ENCODE assay signal across 8 cellular contexts in the genomic region with DNA sequence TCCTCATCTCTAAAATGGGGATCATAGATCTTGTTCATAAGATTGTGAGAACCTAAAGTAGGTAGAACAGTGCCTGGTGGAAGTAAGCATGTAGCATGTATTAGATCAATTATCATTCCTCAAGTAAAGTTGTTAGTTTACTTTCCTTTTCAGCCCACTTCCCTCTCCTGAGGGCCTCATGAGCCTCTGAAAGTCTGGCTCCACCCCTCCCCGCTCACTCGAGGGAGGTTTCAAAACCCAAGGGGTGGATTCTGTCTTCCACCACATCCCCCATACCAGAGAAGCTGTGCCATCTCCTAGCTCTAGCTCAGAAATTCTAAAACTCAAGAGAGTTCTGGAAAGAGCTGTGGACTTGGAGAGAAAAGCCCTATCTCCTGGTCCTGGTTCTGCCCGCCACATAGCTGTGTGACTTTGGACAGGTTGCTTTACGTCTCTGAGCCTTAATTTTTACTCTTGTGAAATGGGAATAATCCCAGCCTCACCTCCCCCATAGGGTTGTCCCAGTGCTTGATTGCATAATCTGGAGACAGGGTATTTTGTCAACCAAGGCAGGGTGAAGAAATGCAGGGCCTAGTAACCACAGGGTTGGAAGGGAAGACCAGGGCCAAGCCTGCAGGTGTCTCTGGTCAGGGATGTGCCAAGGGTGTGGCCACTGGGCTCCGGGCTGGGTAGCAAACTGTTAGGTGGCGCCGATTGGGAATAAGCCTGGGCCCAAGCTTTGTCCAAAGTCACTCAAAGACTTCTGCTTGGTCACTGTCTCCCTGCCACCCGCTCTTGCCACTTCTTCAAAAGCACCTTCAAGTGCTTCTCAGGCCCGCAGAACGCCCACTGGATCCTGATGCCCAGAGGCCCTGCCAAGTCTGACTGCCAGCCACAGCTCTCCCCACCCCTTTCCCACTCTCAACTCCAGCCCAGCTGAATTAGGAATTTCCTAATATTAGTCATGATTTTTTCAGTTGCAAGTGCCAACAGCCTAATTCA. TPM values are rescaled to one million over a fixed set of nuclear protein-coding genes. Genes with fewer than 3 reads are reported as not detected.
DNase-seq lines count a peak whose midpoint lies in the region; ATAC-seq and TF ChIP-seq lines count a peak whose summit lies in the region.
"Had no signal": no experiment of that assay in that cellular context is flagged by ENCODE, and none has a peak within 500 bp of the region (broad histone marks: within the 10 kb centered on the region; RNA-seq: fewer than 3 reads in every experiment).

No MANE protein-coding gene starts in this region.

- H3K4me3 ChIP-seq in thyroid gland (replicated peaks in 1 of 3) = no peak overlapping the region

- H3K4me3 Mint-ChIP-seq in HFFc6 (peak overlapping the region; percentile 62), T-helper 17 cell (no peak overlapping the region)

- 38 to 40% methylated on average over 10 of the region's 10 CpGs for WGBS in thyroid gland, 2 donors

- peaks cover 59% of the 10 kb centered on the region for H3K4me1 Mint-ChIP-seq in HFFc6 (ENCODE audit: low read depth)
- H3K4me1 Mint-ChIP-seq in T-helper 17 cell = peaks cover 4% of the 10 kb centered on the region

- TF ChIP-seq POLR2A in thyroid gland (IDR thresholded peaks at IDR 0.05) = no peak

- no peaks in the 10 kb centered on the region for H3K36me3 ChIP-seq in thyroid gland

- H3K27ac Mint-ChIP-seq in HFFc6 = peak overlapping the region; percentile 97
- H3K27ac Mint-ChIP-seq in T-helper 17 cell = peak overlapping the region; percentile 4

- TF ChIP-seq CTCF in HFFc6 (IDR thresholded peaks at IDR 0.05) (no peak), thyroid gland (IDR thresholded peaks at IDR 0.05) (no peak)

- no peaks in the 10 kb centered on the region for H3K27me3 ChIP-seq in thyroid gland

- peak overlapping the region; percentile 22 to 87 (median 74) for H3K27ac ChIP-seq in thyroid gland

- peak; percentile 46 for DNase-seq in HFFc6
- no peak for DNase-seq in T-helper 17 cell
- DNase-seq in left ventricle myocardium superior = peak; percentile 55
- DNase-seq in thyroid gland = peak; percentile 90 to 91
- no peak for DNase-seq in DMS153 treated with DMSO at 0.1 percent for 48 hours (lab: John Stamatoyannopoulos, UW; ENCODE audit: unreplicated experiment)
- DNase-seq in KG1 (lab: John Stamatoyannopoulos, UW) = no peak
- DNase-seq: NCI-H1048 had no signal

- peaks cover 25% of the 10 kb centered on the region for H3K9me3 Mint-ChIP-seq in HFFc6

- H3K9me3 ChIP-seq in T-helper 17 cell (ENCODE audit: control insufficient read depth, low read length, poor library complexity, severe bottlenecking) = no peaks in the 10 kb centered on the region
- H3K9me3 ChIP-seq in thyroid gland = no peaks in the 10 kb centered on the region

- intact Hi-C loops in left ventricle myocardium superior (cut with micrococcal nuclease) (no loop called here), thyroid gland (cut with DNase I) (no loop called here)

- H3K4me1 ChIP-seq in thyroid gland = peaks cover 21 to 42% of the 10 kb centered on the region in 2 donors

- H3K27me3 Mint-ChIP-seq in HFFc6 (ENCODE audit: insufficient read depth) (no peaks in the 10 kb centered on the region; the same call in 1 of the 2 replicates), T-helper 17 cell (peaks cover 33% of the 10 kb centered on the region)

- ATAC-seq in T-helper 17 cell (no peak), left ventricle myocardium superior (peak; percentile 68), HG03571 (IDR thresholded peaks at IDR 0.05; ENCODE audit: unreplicated experiment) (no peak)

- H3K36me3 Mint-ChIP-seq in HFFc6 (ENCODE audit: low read depth) = peaks cover 19% of the 10 kb centered on the region
- H3K36me3 Mint-ChIP-seq in T-helper 17 cell (ENCODE audit: low read depth) = peaks cover 2% of the 10 kb centered on the region

RNA-seq across cellular contexts. Expression of a gene that starts 20.4 kb away (rescaled TPM):
- total RNA-seq in HFFc6 (2021; fragmentation: NEBNext Ultra II Directional; extraction: Animal tissue kit (Norgen Biotek cat#: 25700)) = 1,000 to 10,000 TPM; 4,948 to 7,804 (median 5,240) TPM
- 10 to 100 TPM; 15.4 to 16.6 TPM for total RNA-seq in T-helper 17 cell
- 26.8 TPM for total RNA-seq in left ventricle myocardium superior
- 10 to 100 TPM; 12.2 to 57.3 (median 18.5) TPM for total RNA-seq in thyroid gland

RNA-seq across cellular contexts. Expression of a gene that starts 52.5 kb away (rescaled TPM):
- under 1 TPM in 3 of 6 experiments, not detected in 3; 0.17 to 0.24 (median 0.18) TPM for total RNA-seq in HFFc6 (2021; fragmentation: NEBNext Ultra II Directional; extraction: Animal tissue kit (Norgen Biotek cat#: 25700))
- total RNA-seq in T-helper 17 cell = not detected
- not detected for total RNA-seq in left ventricle myocardium superior
- total RNA-seq in thyroid gland = not detected

RNA-seq across cellular contexts. Expression of a gene that starts 56.0 kb away (rescaled TPM):
- total RNA-seq in HFFc6 (2021; fragmentation: NEBNext Ultra II Directional; extraction: Animal tissue kit (Norgen Biotek cat#: 25700)) = under 1 TPM; 0.28 to 0.91 (median 0.76) TPM
- not detected for total RNA-seq in T-helper 17 cell
- total RNA-seq in left ventricle myocardium superior = 155 TPM
- 1 to 10 TPM in 1 of 4 donors, not detected in 3; 2.0 TPM for total RNA-seq in thyroid gland

Comparison
In these comparisons a context has a peak if more than half of its experiments do, and no peak if none do; other contexts are left out.
1. DNase-seq: peak in HFFc6 (single experiment), left ventricle myocardium superior (single experiment) and thyroid gland (2 of 2); none in T-helper 17 cell (0 of 3), DMS153 treated with DMSO at 0.1 percent for 48 hours (single experiment) and KG1 (single experiment).
2. RNA of a gene that starts 20.4 kb away (total RNA-seq): 4,948 to 7,804 TPM in HFFc6; 26.8 TPM in left ventricle myocardium superior (single experiment), 12.2 to 57.3 TPM in thyroid gland and 15.4 to 16.6 TPM in T-helper 17 cell; every median in the first group is over 10 times any median in the second.
3. RNA of a gene that starts 56.0 kb away (total RNA-seq): 155 TPM in left ventricle myocardium superior (single experiment); 0.28 to 0.91 TPM in HFFc6, not detected in T-helper 17 cell and 2.0 TPM in thyroid gland; every median in the first group is over 10 times any median in the second.